In genomic region chr2:64329848-64330247, GRCh38 we compare ENCODE assay signal across 10 cellular contexts.
DNase-seq lines count a peak whose midpoint lies in the region; ATAC-seq, FAIRE-seq and TF ChIP-seq lines count a peak whose summit lies in the region.
"Had no signal": no experiment of that assay in that cellular context is flagged by ENCODE, and none has a peak within 500 bp of the region (broad histone marks: within the 10 kb centered on the region; RNA-seq: fewer than 3 reads in every experiment).

No MANE protein-coding gene starts in this region.

- H3K4me2 ChIP-seq in trophoblast cell (ENCODE audit: low read length), result no peak overlapping the region

- no peak overlapping the region for H2BK12ac ChIP-seq in trophoblast cell (ENCODE audit: low read length)

- no peak overlapping the region for H4K91ac ChIP-seq in trophoblast cell (ENCODE audit: low read depth, low read length)

- H3K27ac ChIP-seq in CD4-positive, CD25-positive, alpha-beta regulatory T cell (ENCODE audit: insufficient read depth, low read length, poor library complexity, severe bottlenecking), result no peak overlapping the region
- H3K27ac ChIP-seq in gastroesophageal sphincter (peak overlapping the region; percentile 27 to 79 (median 73)), trophoblast cell (ENCODE audit: low read depth, low read length) (no peak overlapping the region)
- H3K27ac ChIP-seq: BLaER1 treated with 17β-estradiol and CSF1 and Interleukin-3, amounts not matched to agents 10 nM and 100 nM had no signal

- H3K79me2 ChIP-seq in trophoblast cell (ENCODE audit: control insufficient read depth, insufficient read depth, low read length, poor library complexity), result no peaks in the 10 kb centered on the region

- no peak overlapping the region for H3K4ac ChIP-seq in trophoblast cell (ENCODE audit: low read depth, low read length)

- no peak overlapping the region for H2AK5ac ChIP-seq in trophoblast cell (ENCODE audit: low read length)

- peak overlapping the region in 2 of 3 donors; percentile 12 to 49 for H3K27ac Mint-ChIP-seq in CD4-positive, CD25-positive, alpha-beta regulatory T cell
- peak overlapping the region; percentile 10 for H3K27ac Mint-ChIP-seq in activated T-helper 17 cell treated with anti-CD3 and anti-CD28 coated beads, Interleukin-2, amount 50 U/mL, for 72 hours
- H3K27ac Mint-ChIP-seq: activated naive CD4-positive, alpha-beta T cell treated with anti-CD3 and anti-CD28 coated beads, Interleukin-2, amount 10 ng/mL, durations not matched to agents 7 days and 5 days had no signal

- WGBS in gastroesophageal sphincter (ENCODE audit: low coverage in 1 of 2), 2 donors, result 0% methylated on average over 1 to 2 of the region's 2 CpGs
- no CpG with 5 or more reads among the region's 2 CpGs for WGBS in trophoblast cell (ENCODE audit: extremely low coverage, insufficient coverage, insufficient read length)

- H3K4me3 Mint-ChIP-seq in CD4-positive, CD25-positive, alpha-beta regulatory T cell, result no peak overlapping the region
- no peak overlapping the region for H3K4me3 Mint-ChIP-seq in activated T-helper 17 cell treated with anti-CD3 and anti-CD28 coated beads, Interleukin-2, amount 50 U/mL, for 72 hours
- H3K4me3 Mint-ChIP-seq: activated naive CD4-positive, alpha-beta T cell treated with anti-CD3 and anti-CD28 coated beads, Interleukin-2, amount 10 ng/mL, durations not matched to agents 7 days and 5 days had no signal

- H3K4me3 ChIP-seq in CD4-positive, CD25-positive, alpha-beta regulatory T cell (ENCODE audit: low read depth, low read length), result no peak overlapping the region
- H3K4me3 ChIP-seq in gastroesophageal sphincter (no peak overlapping the region), trophoblast cell (ENCODE audit: low read depth, low read length) (no peak overlapping the region)

- no peak overlapping the region for H3K23ac ChIP-seq in trophoblast cell (ENCODE audit: low read length)

- H3K4me1 ChIP-seq in CD4-positive, CD25-positive, alpha-beta regulatory T cell (ENCODE audit: control insufficient read depth, insufficient read depth, low read length, poor library complexity, severe bottlenecking), result peaks cover 52% of the 10 kb centered on the region
- H3K4me1 ChIP-seq in gastroesophageal sphincter (peaks cover 0 to 45% (median 19%) of the 10 kb centered on the region in 3 donors), trophoblast cell (ENCODE audit: control insufficient read depth in 1 of 2, insufficient read depth in 2 of 2, low read length in 2 of 2) (peaks cover 0 to 4% of the 10 kb centered on the region in 2 experiments)

- no peak for FAIRE-seq in urothelium cell line (lab: Jason Lieb, UNC)

- H2BK120ac ChIP-seq in trophoblast cell (ENCODE audit: insufficient read depth, low read length, poor library complexity), result no peak overlapping the region

- H3K18ac ChIP-seq in trophoblast cell (ENCODE audit: low read length), result no peak overlapping the region

- no peaks in the 10 kb centered on the region for H3K36me3 Mint-ChIP-seq in CD4-positive, CD25-positive, alpha-beta regulatory T cell
- peaks cover 6% of the 10 kb centered on the region for H3K36me3 Mint-ChIP-seq in activated T-helper 17 cell treated with anti-CD3 and anti-CD28 coated beads, Interleukin-2, amount 50 U/mL, for 72 hours (ENCODE audit: low read depth)
- H3K36me3 Mint-ChIP-seq: activated naive CD4-positive, alpha-beta T cell treated with anti-CD3 and anti-CD28 coated beads, Interleukin-2, amount 10 ng/mL, durations not matched to agents 7 days and 5 days had no signal

- no peak for TF ChIP-seq EP300 in gastroesophageal sphincter (IDR thresholded peaks at IDR 0.05)

- H3K36me3 ChIP-seq in CD4-positive, CD25-positive, alpha-beta regulatory T cell (ENCODE audit: control insufficient read depth, insufficient read depth, low read length), result no peaks in the 10 kb centered on the region
- H3K36me3 ChIP-seq in gastroesophageal sphincter, result no peaks in the 10 kb centered on the region
- H3K36me3 ChIP-seq in trophoblast cell (ENCODE audit: control insufficient read depth in 1 of 2, insufficient read depth in 2 of 2, low read length in 2 of 2), result no peaks in the 10 kb centered on the region
- H3K36me3 ChIP-seq: BLaER1 treated with 17β-estradiol and CSF1 and Interleukin-3, amounts not matched to agents 10 nM and 100 nM had no signal

- no peak overlapping the region for H4K12ac ChIP-seq in trophoblast cell (ENCODE audit: low read depth, low read length)

- no peak for TF ChIP-seq POLR2A in gastroesophageal sphincter (IDR thresholded peaks at IDR 0.05)

- no peaks in the 10 kb centered on the region for H3K9me3 ChIP-seq in CD4-positive, CD25-positive, alpha-beta regulatory T cell (ENCODE audit: control insufficient read depth in 2 of 2, low read length in 2 of 2)
- H3K9me3 ChIP-seq in gastroesophageal sphincter, result no peaks in the 10 kb centered on the region
- H3K9me3 ChIP-seq in trophoblast cell (ENCODE audit: insufficient read depth, low read depth, low read length), result peaks cover 2% of the 10 kb centered on the region
- H3K9me3 ChIP-seq: BLaER1 treated with 17β-estradiol and CSF1 and Interleukin-3, amounts not matched to agents 10 nM and 100 nM had no signal

- no peak for ATAC-seq in CD4-positive, CD25-positive, alpha-beta regulatory T cell (ENCODE audit: low read depth in 2 of 2)
- no peak for ATAC-seq in activated T-helper 17 cell treated with anti-CD3 and anti-CD28 coated beads, Interleukin-2, amount 50 U/mL, for 72 hours (replicated peaks)
- ATAC-seq in gastroesophageal sphincter (peak; percentile 50), HG03108 (IDR thresholded peaks at IDR 0.05; ENCODE audit: unreplicated experiment) (no peak)

- H3K27me3 ChIP-seq in CD4-positive, CD25-positive, alpha-beta regulatory T cell (ENCODE audit: control insufficient read depth, insufficient read depth, low read length), result no peaks in the 10 kb centered on the region
- no peaks in the 10 kb centered on the region for H3K27me3 ChIP-seq in gastroesophageal sphincter
- no peaks in the 10 kb centered on the region for H3K27me3 ChIP-seq in trophoblast cell (ENCODE audit: insufficient read depth, low read length)
- H3K27me3 ChIP-seq: BLaER1 treated with 17β-estradiol and CSF1 and Interleukin-3, amounts not matched to agents 10 nM and 100 nM had no signal

- no peak for TF ChIP-seq CTCF in gastroesophageal sphincter (IDR thresholded peaks at IDR 0.05)

- peak overlapping the region; percentile 18 for H4K8ac ChIP-seq in trophoblast cell (ENCODE audit: low read depth, low read length)

- DNase-seq in CD4-positive, CD25-positive, alpha-beta regulatory T cell, result no peak
- no peak for DNase-seq in trophoblast cell
- no peak for DNase-seq in NCI-H446 (lab: John Stamatoyannopoulos, UW)
- DNase-seq in NCI-H2171 treated with DMSO at 0.1 percent for 48 hours (lab: John Stamatoyannopoulos, UW), result no peak
- no peak for DNase-seq in urothelium cell line (ENCODE audit: low spot score)
- DNase-seq: activated naive CD4-positive, alpha-beta T cell treated with anti-CD3 and anti-CD28 coated beads, Interleukin-2, amount 10 ng/mL, durations not matched to agents 7 days and 5 days had no signal

- H3K9me3 Mint-ChIP-seq in CD4-positive, CD25-positive, alpha-beta regulatory T cell, result no peaks in the 10 kb centered on the region
- no peaks in the 10 kb centered on the region for H3K9me3 Mint-ChIP-seq in activated T-helper 17 cell treated with anti-CD3 and anti-CD28 coated beads, Interleukin-2, amount 50 U/mL, for 72 hours
- H3K9me3 Mint-ChIP-seq: activated naive CD4-positive, alpha-beta T cell treated with anti-CD3 and anti-CD28 coated beads, Interleukin-2, amount 10 ng/mL, durations not matched to agents 7 days and 5 days had no signal

- H3K79me1 ChIP-seq in trophoblast cell (ENCODE audit: low read length), result no peaks in the 10 kb centered on the region

- H3K14ac ChIP-seq in trophoblast cell (ENCODE audit: low read length), result no peak overlapping the region

- H2AFZ ChIP-seq in trophoblast cell (ENCODE audit: insufficient read depth, low read length, poor library complexity), result no peak overlapping the region

- H3K9ac ChIP-seq in trophoblast cell (ENCODE audit: low read length), result no peak overlapping the region

- H3K27me3 Mint-ChIP-seq in CD4-positive, CD25-positive, alpha-beta regulatory T cell, result no peaks in the 10 kb centered on the region
- no peaks in the 10 kb centered on the region for H3K27me3 Mint-ChIP-seq in activated T-helper 17 cell treated with anti-CD3 and anti-CD28 coated beads, Interleukin-2, amount 50 U/mL, for 72 hours

- peaks cover 17 to 59% (median 34%) of the 10 kb centered on the region in 4 donors for H3K4me1 Mint-ChIP-seq in CD4-positive, CD25-positive, alpha-beta regulatory T cell
- peaks cover 24% of the 10 kb centered on the region for H3K4me1 Mint-ChIP-seq in activated T-helper 17 cell treated with anti-CD3 and anti-CD28 coated beads, Interleukin-2, amount 50 U/mL, for 72 hours

- no peak overlapping the region for H2BK5ac ChIP-seq in trophoblast cell (ENCODE audit: low read depth, low read length, poor library complexity)

Comparison
In these comparisons a context has a peak if more than half of its experiments do, and no peak if none do; other contexts are left out.
1. H3K27ac ChIP-seq: peak in gastroesophageal sphincter (4 of 4); none in CD4-positive, CD25-positive, alpha-beta regulatory T cell (single experiment) and trophoblast cell (single experiment).